3 cellular contexts compared by ENCODE assay signal in the genomic region with DNA sequence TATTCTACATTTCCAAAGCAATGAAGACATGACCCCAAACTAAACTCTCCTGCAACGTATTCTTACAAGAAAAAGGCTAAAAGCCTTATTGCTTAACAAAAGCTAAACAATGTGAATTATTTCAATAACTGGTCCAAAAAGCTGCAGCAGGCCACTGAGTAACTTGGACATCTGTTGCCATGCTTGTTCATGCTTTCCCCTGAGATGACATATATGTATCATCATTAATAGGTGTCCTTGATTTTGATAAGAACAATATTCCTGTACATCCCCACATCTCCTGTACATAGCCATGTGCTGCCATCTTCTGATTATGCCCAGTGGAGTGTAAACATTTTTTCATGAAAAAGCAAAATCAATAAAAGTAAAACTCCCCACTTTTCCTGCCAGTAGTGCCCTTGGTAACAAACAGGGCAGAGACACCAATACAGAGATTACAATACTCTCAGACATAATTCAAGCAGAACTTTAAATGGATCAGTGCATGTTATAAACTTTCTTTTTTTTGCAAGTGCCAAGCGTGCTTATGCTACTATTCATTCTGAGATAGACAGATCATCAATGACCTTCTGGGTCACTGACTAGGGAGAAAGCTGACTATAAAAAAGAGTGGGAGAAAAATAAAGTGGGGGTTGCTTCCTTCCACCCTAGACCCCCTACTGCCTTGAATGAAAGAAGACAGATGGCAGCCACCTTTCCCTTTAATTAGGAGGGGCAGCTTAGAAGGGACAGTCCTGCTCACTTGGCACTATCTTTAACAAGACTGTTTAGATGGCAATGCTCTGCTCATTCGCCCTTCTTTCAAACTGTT.
TF ChIP-seq lines count a peak whose summit lies in the region.

No MANE protein-coding gene starts in this region.

TF ChIP-seq in IMR-90, 13 proteins besides CTCF, POLR2A, EP300 and RAD21:
- no peak for TF ChIP-seq RFX5 (IDR thresholded peaks at IDR 0.05; ENCODE audit: low read depth, low read length)
- no peak for TF ChIP-seq MXI1 (IDR thresholded peaks at IDR 0.05; ENCODE audit: borderline replicate concordance, low read depth, low read length)
- TF ChIP-seq CEBPB (IDR thresholded peaks at IDR 0.05; ENCODE audit: low read depth, low read length), result peak; percentile 57
- no peak for TF ChIP-seq MAZ (IDR thresholded peaks at IDR 0.05; ENCODE audit: borderline replicate concordance, low read depth, low read length)
- TF ChIP-seq MAFK (IDR thresholded peaks at IDR 0.05; ENCODE audit: low read depth, low read length), result no peak
- TF ChIP-seq, protein P1, sequence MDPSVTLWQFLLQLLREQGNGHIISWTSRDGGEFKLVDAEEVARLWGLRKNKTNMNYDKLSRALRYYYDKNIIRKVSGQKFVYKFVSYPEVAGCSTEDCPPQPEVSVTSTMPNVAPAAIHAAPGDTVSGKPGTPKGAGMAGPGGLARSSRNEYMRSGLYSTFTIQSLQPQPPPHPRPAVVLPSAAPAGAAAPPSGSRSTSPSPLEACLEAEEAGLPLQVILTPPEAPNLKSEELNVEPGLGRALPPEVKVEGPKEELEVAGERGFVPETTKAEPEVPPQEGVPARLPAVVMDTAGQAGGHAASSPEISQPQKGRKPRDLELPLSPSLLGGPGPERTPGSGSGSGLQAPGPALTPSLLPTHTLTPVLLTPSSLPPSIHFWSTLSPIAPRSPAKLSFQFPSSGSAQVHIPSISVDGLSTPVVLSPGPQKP (IDR thresholded peaks at IDR 0.05; ENCODE audit: borderline replicate concordance, low read depth, low read length), result no peak
- no peak for TF ChIP-seq BHLHE40 (IDR thresholded peaks at IDR 0.05; ENCODE audit: low read depth, low read length)

TF ChIP-seq in GM12878, 131 proteins besides CTCF, POLR2A, EP300 and RAD21:
- TF ChIP-seq, protein P2, sequence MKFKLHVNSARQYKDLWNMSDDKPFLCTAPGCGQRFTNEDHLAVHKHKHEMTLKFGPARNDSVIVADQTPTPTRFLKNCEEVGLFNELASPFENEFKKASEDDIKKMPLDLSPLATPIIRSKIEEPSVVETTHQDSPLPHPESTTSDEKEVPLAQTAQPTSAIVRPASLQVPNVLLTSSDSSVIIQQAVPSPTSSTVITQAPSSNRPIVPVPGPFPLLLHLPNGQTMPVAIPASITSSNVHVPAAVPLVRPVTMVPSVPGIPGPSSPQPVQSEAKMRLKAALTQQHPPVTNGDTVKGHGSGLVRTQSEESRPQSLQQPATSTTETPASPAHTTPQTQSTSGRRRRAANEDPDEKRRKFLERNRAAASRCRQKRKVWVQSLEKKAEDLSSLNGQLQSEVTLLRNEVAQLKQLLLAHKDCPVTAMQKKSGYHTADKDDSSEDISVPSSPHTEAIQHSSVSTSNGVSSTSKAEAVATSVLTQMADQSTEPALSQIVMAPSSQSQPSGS (IDR thresholded peaks at IDR 0.05; ENCODE audit: low read length), result 0 out of 2 replicates have a peak, but pooled peaks have one; percentile 28
- TF ChIP-seq SMAD1 (IDR thresholded peaks at IDR 0.05; ENCODE audit: low read depth, partially characterized antibody), result no peak

TF ChIP-seq in WTC11, 78 proteins besides CTCF, POLR2A, EP300 and RAD21:
- TF ChIP-seq NFYB (CRISPR knock-in tag; conservative IDR thresholded peaks at IDR 0.05; ENCODE audit: low read depth) (no peak), NR2C2 (CRISPR knock-in tag; IDR thresholded peaks at IDR 0.05) (no peak), KAT7 (CRISPR knock-in tag; IDR thresholded peaks at IDR 0.05; ENCODE audit: borderline replicate concordance) (no peak), JAZF1 (CRISPR knock-in tag; IDR thresholded peaks at IDR 0.05) (no peak), ZNF317 (CRISPR knock-in tag; IDR thresholded peaks at IDR 0.05; ENCODE audit: borderline replicate concordance, low read depth) (no peak), SMAD4 (CRISPR knock-in tag; IDR thresholded peaks at IDR 0.05) (no peak), CREM (CRISPR knock-in tag; IDR thresholded peaks at IDR 0.05) (no peak), FOXP1 (CRISPR knock-in tag; IDR thresholded peaks at IDR 0.05; ENCODE audit: borderline replicate concordance) (no peak), NR1H2 (CRISPR knock-in tag; IDR thresholded peaks at IDR 0.05) (no peak), HMGA2 (CRISPR knock-in tag; IDR thresholded peaks at IDR 0.05) (no peak)
- TF ChIP-seq, protein P3, sequence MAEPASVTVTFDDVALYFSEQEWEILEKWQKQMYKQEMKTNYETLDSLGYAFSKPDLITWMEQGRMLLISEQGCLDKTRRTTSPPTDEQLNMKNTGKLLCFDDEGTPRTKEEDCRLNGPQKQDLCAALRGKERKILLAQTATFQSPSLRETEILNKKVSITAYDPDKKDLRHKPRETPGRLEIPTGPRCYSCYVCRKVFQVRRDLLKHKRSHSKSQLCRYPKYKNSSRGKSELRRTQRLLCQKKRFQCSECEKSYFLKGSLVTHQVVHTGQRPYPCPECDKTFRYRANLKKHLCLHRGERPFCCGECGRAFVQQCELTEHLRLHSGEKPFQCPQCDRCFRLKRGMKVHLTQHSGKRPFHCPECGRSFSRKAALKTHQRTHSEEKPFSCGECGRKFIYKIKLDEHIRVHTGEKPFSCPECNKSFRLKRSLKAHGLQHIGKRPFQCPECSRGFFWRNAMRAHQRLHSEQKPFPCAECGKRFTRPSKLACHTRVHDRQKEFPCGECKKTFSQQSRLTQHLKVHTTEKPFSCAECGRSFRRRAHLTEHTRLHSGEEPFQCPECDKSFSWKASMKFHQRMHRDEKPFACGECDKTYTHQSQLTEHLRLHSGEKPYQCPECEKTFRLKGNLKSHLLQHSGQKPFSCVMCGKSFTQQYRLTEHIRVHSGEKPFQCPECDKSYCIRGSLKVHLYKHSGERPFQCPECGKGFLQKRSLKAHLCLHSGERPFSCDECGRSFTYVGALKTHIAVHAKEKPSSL (CRISPR knock-in tag; conservative IDR thresholded peaks at IDR 0.05), result no peak
- TF ChIP-seq, protein P4, sequence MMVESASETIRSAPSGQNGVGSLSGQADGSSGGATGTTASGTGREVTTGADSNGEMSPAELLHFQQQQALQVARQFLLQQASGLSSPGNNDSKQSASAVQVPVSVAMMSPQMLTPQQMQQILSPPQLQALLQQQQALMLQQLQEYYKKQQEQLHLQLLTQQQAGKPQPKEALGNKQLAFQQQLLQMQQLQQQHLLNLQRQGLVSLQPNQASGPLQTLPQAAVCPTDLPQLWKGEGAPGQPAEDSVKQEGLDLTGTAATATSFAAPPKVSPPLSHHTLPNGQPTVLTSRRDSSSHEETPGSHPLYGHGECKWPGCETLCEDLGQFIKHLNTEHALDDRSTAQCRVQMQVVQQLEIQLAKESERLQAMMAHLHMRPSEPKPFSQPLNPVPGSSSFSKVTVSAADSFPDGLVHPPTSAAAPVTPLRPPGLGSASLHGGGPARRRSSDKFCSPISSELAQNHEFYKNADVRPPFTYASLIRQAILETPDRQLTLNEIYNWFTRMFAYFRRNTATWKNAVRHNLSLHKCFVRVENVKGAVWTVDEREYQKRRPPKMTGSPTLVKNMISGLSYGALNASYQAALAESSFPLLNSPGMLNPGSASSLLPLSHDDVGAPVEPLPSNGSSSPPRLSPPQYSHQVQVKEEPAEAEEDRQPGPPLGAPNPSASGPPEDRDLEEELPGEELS (CRISPR knock-in tag; IDR thresholded peaks at IDR 0.05), result no peak
- TF ChIP-seq, protein P5, sequence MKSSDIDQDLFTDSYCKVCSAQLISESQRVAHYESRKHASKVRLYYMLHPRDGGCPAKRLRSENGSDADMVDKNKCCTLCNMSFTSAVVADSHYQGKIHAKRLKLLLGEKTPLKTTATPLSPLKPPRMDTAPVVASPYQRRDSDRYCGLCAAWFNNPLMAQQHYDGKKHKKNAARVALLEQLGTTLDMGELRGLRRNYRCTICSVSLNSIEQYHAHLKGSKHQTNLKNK (CRISPR knock-in tag; IDR thresholded peaks at IDR 0.05), result no peak
- TF ChIP-seq, protein P6, sequence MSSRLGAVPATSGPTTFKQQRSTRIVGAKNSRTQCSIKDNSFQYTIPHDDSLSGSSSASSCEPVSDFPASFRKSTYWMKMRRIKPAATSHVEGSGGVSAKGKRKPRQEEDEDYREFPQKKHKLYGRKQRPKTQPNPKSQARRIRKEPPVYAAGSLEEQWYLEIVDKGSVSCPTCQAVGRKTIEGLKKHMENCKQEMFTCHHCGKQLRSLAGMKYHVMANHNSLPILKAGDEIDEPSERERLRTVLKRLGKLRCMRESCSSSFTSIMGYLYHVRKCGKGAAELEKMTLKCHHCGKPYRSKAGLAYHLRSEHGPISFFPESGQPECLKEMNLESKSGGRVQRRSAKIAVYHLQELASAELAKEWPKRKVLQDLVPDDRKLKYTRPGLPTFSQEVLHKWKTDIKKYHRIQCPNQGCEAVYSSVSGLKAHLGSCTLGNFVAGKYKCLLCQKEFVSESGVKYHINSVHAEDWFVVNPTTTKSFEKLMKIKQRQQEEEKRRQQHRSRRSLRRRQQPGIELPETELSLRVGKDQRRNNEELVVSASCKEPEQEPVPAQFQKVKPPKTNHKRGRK (CRISPR knock-in tag; IDR thresholded peaks at IDR 0.05; ENCODE audit: borderline replicate concordance), result no peak
- TF ChIP-seq, protein P7, sequence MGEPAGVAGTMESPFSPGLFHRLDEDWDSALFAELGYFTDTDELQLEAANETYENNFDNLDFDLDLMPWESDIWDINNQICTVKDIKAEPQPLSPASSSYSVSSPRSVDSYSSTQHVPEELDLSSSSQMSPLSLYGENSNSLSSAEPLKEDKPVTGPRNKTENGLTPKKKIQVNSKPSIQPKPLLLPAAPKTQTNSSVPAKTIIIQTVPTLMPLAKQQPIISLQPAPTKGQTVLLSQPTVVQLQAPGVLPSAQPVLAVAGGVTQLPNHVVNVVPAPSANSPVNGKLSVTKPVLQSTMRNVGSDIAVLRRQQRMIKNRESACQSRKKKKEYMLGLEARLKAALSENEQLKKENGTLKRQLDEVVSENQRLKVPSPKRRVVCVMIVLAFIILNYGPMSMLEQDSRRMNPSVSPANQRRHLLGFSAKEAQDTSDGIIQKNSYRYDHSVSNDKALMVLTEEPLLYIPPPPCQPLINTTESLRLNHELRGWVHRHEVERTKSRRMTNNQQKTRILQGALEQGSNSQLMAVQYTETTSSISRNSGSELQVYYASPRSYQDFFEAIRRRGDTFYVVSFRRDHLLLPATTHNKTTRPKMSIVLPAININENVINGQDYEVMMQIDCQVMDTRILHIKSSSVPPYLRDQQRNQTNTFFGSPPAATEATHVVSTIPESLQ (CRISPR knock-in tag; IDR thresholded peaks at IDR 0.05), result no peak
